ENCODE assay signal across 9 cellular contexts in genomic region chr3:46978381-46978780, GRCh38. TPM values are rescaled to one million over a fixed set of nuclear protein-coding genes. Genes with fewer than 3 reads are reported as not detected.
DNase-seq lines count a peak whose midpoint lies in the region; ATAC-seq and TF ChIP-seq lines count a peak whose summit lies in the region.
"Had no signal": no experiment of that assay in that cellular context is flagged by ENCODE, and none has a peak within 500 bp of the region (broad histone marks: within the 10 kb centered on the region; RNA-seq: fewer than 3 reads in every experiment).

No MANE protein-coding gene starts in this region.

- no peaks in the 10 kb centered on the region for H3K27me3 ChIP-seq in Peyer's patch
- H3K27me3 ChIP-seq in esophagus muscularis mucosa, result no peaks in the 10 kb centered on the region

- H3K9me3 ChIP-seq in Peyer's patch (no peaks in the 10 kb centered on the region), esophagus muscularis mucosa (no peaks in the 10 kb centered on the region)

- intact Hi-C loops in Calu3 (cut with micrococcal nuclease; ENCODE audit: unreplicated experiment), result loop anchor here (5.0 kb wide), 1 partner anchor 36 kb away; no protein-coding TSS in a partner anchor
- intact Hi-C loops in esophagus muscularis mucosa (cut with DNase I), result loop anchor here (5.0 kb wide), 1 partner anchor 41 kb away; no protein-coding TSS in a partner anchor
- intact Hi-C loops in posterior vena cava (cut with DNase I), result loop anchor here in 1 of 2 donors (1.0 to 5.0 kb wide), 2 partner anchors 46 to 1136 kb away; partner anchors contain the start of gene LZTFL1

- H3K27ac Mint-ChIP-seq in Calu3 (ENCODE audit: unreplicated experiment), result peak overlapping the region; percentile 25

- H3K4me1 Mint-ChIP-seq in Calu3 (ENCODE audit: low read depth, unreplicated experiment), result peaks cover 39% of the 10 kb centered on the region

- no TSS peak for BruUV-seq in Calu3 (replicated peaks; lab: Mats Ljungman, UMichigan)

- H3K36me3 ChIP-seq in Peyer's patch (no peaks in the 10 kb centered on the region), esophagus muscularis mucosa (peaks cover 0 to 5% (median 0%) of the 10 kb centered on the region in 4 donors)

- H3K4me3 ChIP-seq in Peyer's patch (peak overlapping the region in 2 of 4 donors; percentile 76 to 89), esophagus muscularis mucosa (peak overlapping the region in 2 of 4 donors; percentile 82 to 88)

- peaks cover 61% of the 10 kb centered on the region for H3K36me3 Mint-ChIP-seq in Calu3 (ENCODE audit: insufficient read depth, unreplicated experiment)

- TF ChIP-seq CTCF in Calu3 (IDR thresholded peaks at IDR 0.05; ENCODE audit: unreplicated experiment) (no peak), Peyer's patch (IDR thresholded peaks at IDR 0.05) (no peak), esophagus muscularis mucosa (IDR thresholded peaks at IDR 0.05) (no peak)

- no peak for TF ChIP-seq POLR2A in Peyer's patch (IDR thresholded peaks at IDR 0.05)
- TF ChIP-seq POLR2A in esophagus muscularis mucosa (IDR thresholded peaks at IDR 0.05; ENCODE audit: low read depth), result no peak
- no peak for TF ChIP-seq POLR2A in erythroblast (IDR thresholded peaks at IDR 0.05; ENCODE audit: low read length)

- no peak for TF ChIP-seq EP300 in esophagus muscularis mucosa (IDR thresholded peaks at IDR 0.05)

- H3K4me3 Mint-ChIP-seq in Calu3 (ENCODE audit: low read depth, unreplicated experiment), result peak overlapping the region; percentile 92

- H3K27ac ChIP-seq in Peyer's patch, result peak overlapping the region; percentile 83 to 93 (median 92)
- peak overlapping the region; percentile 84 to 94 (median 89) for H3K27ac ChIP-seq in esophagus muscularis mucosa (replicated peaks in 1 of 4)

- CTCF ChIA-PET in Calu3 (lab: Charles Lee), result no interaction called here

- 91% methylated on average over 7 of the region's 9 CpGs for WGBS in esophagus muscularis mucosa

- no peaks in the 10 kb centered on the region for H3K27me3 Mint-ChIP-seq in Calu3 (ENCODE audit: unreplicated experiment)

- H3K4me1 ChIP-seq in Peyer's patch, result peaks cover 0 to 62% (median 18%) of the 10 kb centered on the region in 4 donors
- H3K4me1 ChIP-seq in esophagus muscularis mucosa, result peaks cover 47 to 79% (median 72%) of the 10 kb centered on the region in 4 donors

- ATAC-seq in HG02970 (IDR thresholded peaks at IDR 0.05; ENCODE audit: low FRiP score, unreplicated experiment), result no peak
- ATAC-seq in HG03159 (IDR thresholded peaks at IDR 0.05; ENCODE audit: unreplicated experiment), result no peak

- H3K9me3 Mint-ChIP-seq in Calu3 (ENCODE audit: low read depth, unreplicated experiment), result no peaks in the 10 kb centered on the region

- DNase-seq in Calu3, result no peak
- DNase-seq in Peyer's patch, result peak in 1 of 3 donors; percentile 47
- DNase-seq in esophagus muscularis mucosa (ENCODE audit: extremely low spot score), result no peak
- DNase-seq in posterior vena cava (ENCODE audit: low spot score), result peak; percentile 52
- DNase-seq in middle frontal gyrus (ENCODE audit: extremely low spot score, low spot score), result no peak
- DNase-seq in erythroblast (lab: John Stamatoyannopoulos, UW), result no peak
- DNase-seq: NCI-H524 had no signal

RNA-seq across cellular contexts. Expression of gene NBEAL2, which starts 1.1 kb away (rescaled TPM):
- total RNA-seq in Calu3 (2022), result 115 and 143 TPM in 2 replicates
- total RNA-seq in Peyer's patch, result 100 to 1,000 TPM; 111 to 304 (median 229) TPM
- total RNA-seq in esophagus muscularis mucosa, result 10 to 100 TPM; 16.6 to 22.1 (median 21.2) TPM
- total RNA-seq in posterior vena cava, result 10 to 100 TPM; 26.0 to 33.1 TPM

RNA-seq across cellular contexts. Expression of gene CCDC12, which starts 1.8 kb away (rescaled TPM):
- total RNA-seq in Calu3 (2022) (47.3 and 47.5 TPM in 2 replicates), Peyer's patch (10 to 100 TPM; 41.7 to 90.0 (median 59.2) TPM), esophagus muscularis mucosa (10 to 100 TPM; 27.5 to 54.8 (median 36.7) TPM), posterior vena cava (10 to 100 TPM; 21.5 to 26.0 TPM)
